Comparison of ENCODE assay signal across 28 cellular contexts in the genomic region with DNA sequence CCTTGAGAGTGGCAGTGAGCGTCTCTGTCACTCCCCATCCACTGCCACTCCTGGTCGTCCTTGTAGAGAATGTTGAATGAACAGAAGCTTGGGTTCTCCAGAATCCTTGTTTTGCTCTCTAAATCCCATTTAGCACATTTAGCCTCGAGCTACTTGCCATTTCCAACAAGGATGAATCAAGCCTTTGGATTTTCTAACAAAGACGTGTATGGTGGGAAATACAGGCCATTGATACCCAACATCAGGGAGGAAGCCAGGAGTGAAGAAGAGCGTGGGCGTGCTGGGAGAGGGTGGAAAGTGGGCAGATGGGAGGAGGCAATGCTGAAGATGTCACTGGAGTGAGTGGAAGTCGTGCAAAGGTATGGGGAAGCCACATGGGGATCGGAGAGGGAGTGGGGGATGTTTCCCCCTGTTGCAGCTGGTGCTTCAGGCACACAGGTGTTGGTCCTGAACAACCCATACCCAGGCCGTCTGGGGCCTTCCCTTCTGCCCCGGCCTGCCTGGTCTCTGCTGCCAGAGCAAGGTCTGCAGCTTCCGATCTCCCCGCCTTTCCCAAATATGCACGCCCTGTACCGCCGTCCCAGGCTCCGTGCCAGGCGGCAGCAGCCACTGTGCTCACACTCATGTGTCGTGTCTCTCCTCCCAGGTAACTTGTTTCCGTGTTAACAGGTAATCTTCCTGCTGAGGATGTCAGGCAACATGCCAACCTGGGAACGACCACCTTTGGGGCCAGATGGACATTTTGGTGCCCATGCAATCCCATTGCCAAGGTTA. TPM values are rescaled to one million over a fixed set of nuclear protein-coding genes. Genes with fewer than 3 reads are reported as not detected.
DNase-seq lines count a peak whose midpoint lies in the region; ATAC-seq and TF ChIP-seq lines count a peak whose summit lies in the region.
"Had no signal": no experiment of that assay in that cellular context is flagged by ENCODE, and none has a peak within 500 bp of the region (broad histone marks: within the 10 kb centered on the region; RNA-seq: fewer than 3 reads in every experiment).

No MANE protein-coding gene starts in this region.

- 76 to 79% (median 78%) methylated on average over 19 to 20 of the region's 20 CpGs for WGBS in ovary, 3 donors

- no peaks in the 10 kb centered on the region for H3K4me1 Mint-ChIP-seq in activated T-cell treated with anti-CD3 and anti-CD28 coated beads, Interleukin-2, amount 50 U/mL, for 4 hours (ENCODE audit: low read depth)
- H3K4me1 Mint-ChIP-seq: activated naive CD4-positive, alpha-beta T cell treated with anti-CD3 and anti-CD28 coated beads, Interleukin-2, amount 50 U/mL, for 24 hours; activated T-helper 17 cell treated with anti-CD3 and anti-CD28 coated beads, Interleukin-2, amount 50 U/mL, for 72 hours had no signal

- H3K27me3 ChIP-seq in upper lobe of right lung (peaks cover 17% of the 10 kb centered on the region), ovary (no peaks in the 10 kb centered on the region)

- H3K4me3 Mint-ChIP-seq in activated T-cell treated with anti-CD3 and anti-CD28 coated beads, Interleukin-2, amount 50 U/mL, for 4 hours, result no peak overlapping the region
- H3K4me3 Mint-ChIP-seq: activated naive CD4-positive, alpha-beta T cell treated with anti-CD3 and anti-CD28 coated beads, Interleukin-2, amount 50 U/mL, for 24 hours; activated T-helper 17 cell treated with anti-CD3 and anti-CD28 coated beads, Interleukin-2, amount 50 U/mL, for 72 hours; CD4-positive, CD25-positive, alpha-beta regulatory T cell; dendritic cell treated with granulocyte-macrophage colony-stimulating factor and Interleukin-4, amounts not matched to agents 40 ng/mL and 50 ng/mL, for 4 days; type B pancreatic cell had no signal

- intact Hi-C loops in upper lobe of right lung (cut with DNase I) (no loop called here), ovary (cut with DNase I) (no loop called here)

- no peak overlapping the region for H3K4me3 ChIP-seq in epithelial cell of esophagus (ENCODE audit: low read length)
- H3K4me3 ChIP-seq in upper lobe of right lung, result no peak overlapping the region
- H3K4me3 ChIP-seq in ovary, result no peak overlapping the region
- H3K4me3 ChIP-seq: lower lobe of right lung had no signal

- H3K27me3 Mint-ChIP-seq in activated T-cell treated with anti-CD3 and anti-CD28 coated beads, Interleukin-2, amount 50 U/mL, for 4 hours (ENCODE audit: low read depth), result peaks cover 19% of the 10 kb centered on the region

- ATAC-seq in upper lobe of right lung (peak; percentile 44), GM18517 (IDR thresholded peaks at IDR 0.05; ENCODE audit: unreplicated experiment) (no peak)
- no peak for ATAC-seq in activated T-cell treated with anti-CD3 and anti-CD28 coated beads, Interleukin-2, amount 50 U/mL, for 4 hours
- ATAC-seq: activated T-helper 17 cell treated with anti-CD3 and anti-CD28 coated beads, Interleukin-2, amount 50 U/mL, for 72 hours had no signal

- TF ChIP-seq POLR2A in ovary (IDR thresholded peaks at IDR 0.05), result no peak

- no peak for TF ChIP-seq EP300 in ovary (IDR thresholded peaks at IDR 0.05)

- H3K9me3 ChIP-seq in upper lobe of right lung (no peaks in the 10 kb centered on the region), ovary (no peaks in the 10 kb centered on the region)
- H3K9me3 ChIP-seq: lower lobe of right lung had no signal

- no peak for TF ChIP-seq CTCF in epithelial cell of esophagus (IDR thresholded peaks at IDR 0.05; ENCODE audit: insufficient read depth, low read depth, low read length, missing control alignments)
- no peak for TF ChIP-seq CTCF in upper lobe of right lung (IDR thresholded peaks at IDR 0.05)
- no peak for TF ChIP-seq CTCF in ovary (IDR thresholded peaks at IDR 0.05)

- H3K27ac ChIP-seq in upper lobe of right lung (no peak overlapping the region), ovary (no peak overlapping the region)
- H3K27ac ChIP-seq: lower lobe of right lung had no signal

- peaks cover 3% of the 10 kb centered on the region for H3K9me3 Mint-ChIP-seq in activated T-cell treated with anti-CD3 and anti-CD28 coated beads, Interleukin-2, amount 50 U/mL, for 4 hours
- H3K9me3 Mint-ChIP-seq: activated naive CD4-positive, alpha-beta T cell treated with anti-CD3 and anti-CD28 coated beads, Interleukin-2, amount 50 U/mL, for 24 hours; dendritic cell treated with granulocyte-macrophage colony-stimulating factor and Interleukin-4, amounts not matched to agents 40 ng/mL and 50 ng/mL, for 4 days; type B pancreatic cell had no signal

- DNase-seq in NCI-H2107 treated with DMSO at 0.1 percent for 48 hours (lab: John Stamatoyannopoulos, UW; ENCODE audit: unreplicated experiment) (peak; percentile 17), NCI-H2107 (lab: John Stamatoyannopoulos, UW) (no peak), NCI-H2171 (lab: John Stamatoyannopoulos, UW) (peak; percentile 83), epithelial cell of esophagus (ENCODE audit: low read depth) (peak; percentile 19), upper lobe of right lung (no peak), ovary (no peak)
- no peak for DNase-seq in activated T-cell treated with anti-CD3 and anti-CD28 coated beads, Interleukin-2, amount 50 U/mL, for 4 hours
- DNase-seq: 8988T; activated CD4-positive, alpha-beta T cell treated with anti-CD3 and anti-CD28 coated beads, Interleukin-2, amount 50 U/mL, for 4 hours; activated CD4-positive, CD25-positive, alpha-beta regulatory T cell; anterior cingulate cortex; CD4-positive, CD25-positive, alpha-beta regulatory T cell; DMS53; GDM1; glutamatergic neuron; H7; lower lobe of right lung; NCI-H1092; NCI-H82; SHP77 treated with DMSO at 0.1 percent for 48 hours had no signal

- H3K4me1 ChIP-seq in upper lobe of right lung, result no peaks in the 10 kb centered on the region
- no peaks in the 10 kb centered on the region for H3K4me1 ChIP-seq in ovary (ENCODE audit: insufficient read depth)
- H3K4me1 ChIP-seq: lower lobe of right lung had no signal

- H3K36me3 ChIP-seq in upper lobe of right lung, result no peaks in the 10 kb centered on the region
- H3K36me3 ChIP-seq in ovary, result no peaks in the 10 kb centered on the region
- H3K36me3 ChIP-seq: lower lobe of right lung had no signal

- peaks cover 2% of the 10 kb centered on the region for H3K36me3 Mint-ChIP-seq in activated T-cell treated with anti-CD3 and anti-CD28 coated beads, Interleukin-2, amount 50 U/mL, for 4 hours (ENCODE audit: insufficient read depth)
- H3K36me3 Mint-ChIP-seq: activated naive CD4-positive, alpha-beta T cell treated with anti-CD3 and anti-CD28 coated beads, Interleukin-2, amount 50 U/mL, for 24 hours; type B pancreatic cell had no signal

RNA-seq across cellular contexts. Expression of a gene that starts 48.7 kb away (rescaled TPM):
- total RNA-seq in upper lobe of right lung (not detected), ovary (under 1 TPM in 2 of 7 donors, not detected in 5; 0.10 to 0.11 TPM)
- total RNA-seq in activated T-cell treated with anti-CD3 and anti-CD28 coated beads, Interleukin-2, amount 50 U/mL, for 4 hours, result not detected
- polyA plus RNA-seq in ovary, result not detected
- total RNA-seq: CD4-positive, CD25-positive, alpha-beta regulatory T cell; kidney epithelial cell; lower lobe of right lung; mononuclear cell; progenitor cell of endocrine pancreas had no signal
- polyA plus RNA-seq: CD4-positive, CD25-positive, alpha-beta regulatory T cell had no signal

RNA-seq across cellular contexts. Expression of a gene that starts 58.8 kb away (rescaled TPM):
- total RNA-seq in upper lobe of right lung, result not detected
- under 1 TPM in 2 of 3 donors, not detected in 1; 0.13 to 0.21 TPM for total RNA-seq in activated T-cell treated with anti-CD3 and anti-CD28 coated beads, Interleukin-2, amount 50 U/mL, for 4 hours
- under 1 TPM in 1 of 7 donors, not detected in 6; 0.36 TPM for total RNA-seq in ovary
- polyA plus RNA-seq in ovary, result under 1 TPM; 0.02 to 0.07 TPM
- total RNA-seq: CD4-positive, CD25-positive, alpha-beta regulatory T cell; kidney epithelial cell; lower lobe of right lung; mononuclear cell; progenitor cell of endocrine pancreas had no signal
- polyA plus RNA-seq: CD4-positive, CD25-positive, alpha-beta regulatory T cell had no signal

Comparison
In these comparisons a context has a peak if more than half of its experiments do, and no peak if none do; other contexts are left out.
1. DNase-seq: peak in NCI-H2107 treated with DMSO at 0.1 percent for 48 hours (single experiment), NCI-H2171 (single experiment) and epithelial cell of esophagus (single experiment); none in NCI-H2107 (single experiment), upper lobe of right lung (single experiment), activated T-cell treated with anti-CD3 and anti-CD28 coated beads, Interleukin-2, amount 50 U/mL, for 4 hours (single experiment) and ovary (0 of 5).